Comparison of ENCODE assay signal across 14 cellular contexts in the genomic region with DNA sequence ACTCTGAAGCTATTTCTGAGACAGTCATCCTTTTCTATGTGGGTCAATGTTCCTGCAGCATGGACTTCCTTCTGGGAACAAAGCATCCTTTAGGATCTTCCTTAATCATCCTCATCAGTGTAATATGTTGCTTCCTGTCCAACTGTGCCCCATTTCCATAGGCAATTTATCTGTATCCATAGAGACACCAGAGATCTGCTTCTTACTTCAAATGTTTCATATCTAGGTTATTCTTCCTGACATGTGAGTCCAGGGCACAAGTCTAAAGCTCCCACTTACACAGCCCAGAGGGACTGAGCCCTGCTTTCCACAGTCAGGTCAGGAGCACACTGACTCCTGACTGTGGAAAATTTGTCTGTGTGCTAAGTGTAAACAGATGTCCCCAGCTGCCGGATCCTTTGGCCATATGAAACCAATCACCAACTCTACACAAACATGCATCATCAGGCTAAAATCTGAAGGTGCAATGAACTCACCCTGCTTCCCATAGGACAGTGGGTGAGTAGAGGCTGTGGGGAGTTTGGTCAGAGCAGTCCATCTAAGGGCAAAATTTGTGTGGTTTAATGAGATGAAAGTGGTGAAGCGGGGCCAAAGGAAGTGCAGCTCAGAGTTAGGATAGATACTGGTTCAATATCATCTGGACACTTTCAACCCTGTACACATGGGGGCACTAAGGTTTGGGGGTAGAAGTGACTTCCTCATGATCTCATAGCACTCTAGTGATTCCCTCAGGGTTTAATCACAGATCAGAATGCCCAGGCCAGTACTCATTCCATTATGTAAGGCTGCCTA.
DNase-seq lines count a peak whose midpoint lies in the region; ATAC-seq, FAIRE-seq and TF ChIP-seq lines count a peak whose summit lies in the region.
"Had no signal": no experiment of that assay in that cellular context is flagged by ENCODE, and none has a peak within 500 bp of the region (broad histone marks: within the 10 kb centered on the region; RNA-seq: fewer than 3 reads in every experiment).

No MANE protein-coding gene starts in this region.

- H4K91ac ChIP-seq in trophoblast cell (ENCODE audit: low read depth, low read length), result peak overlapping the region; percentile 33

- no peak overlapping the region for H3K4ac ChIP-seq in trophoblast cell (ENCODE audit: low read depth, low read length)

- peaks cover 6 to 7% of the 10 kb centered on the region in 2 experiments for H3K4me1 ChIP-seq in trophoblast cell (ENCODE audit: control insufficient read depth in 1 of 2, insufficient read depth in 2 of 2, low read length in 2 of 2)
- H3K4me1 ChIP-seq in small intestine (ENCODE audit: control insufficient read depth in 2 of 2, insufficient read depth in 1 of 2, low read depth in 1 of 2, low read length in 1 of 2), result no peaks in the 10 kb centered on the region

- peak; percentile 85 for DNase-seq in EL
- peak; percentile 19 for DNase-seq in OCI-M1 (lab: John Stamatoyannopoulos, UW)
- peak; percentile 76 for DNase-seq in fibroblast of the aortic adventitia (ENCODE audit: low read depth)
- no peak for DNase-seq in trophoblast cell
- DNase-seq in NCI-H1417 (lab: John Stamatoyannopoulos, UW), result no peak
- DNase-seq in small intestine, result no peak
- no peak for DNase-seq in HK-2 (ENCODE audit: unreplicated experiment)
- DNase-seq: activated B cell treated with CpG ODN at 0.5 μM for 24 hours; DMS79 treated with DMSO at 0.1 percent for 48 hours; hypothalamus; naive thymus-derived CD8-positive, alpha-beta T cell; NCI-H1930 had no signal

- peaks cover 6% of the 10 kb centered on the region for H3K79me1 ChIP-seq in trophoblast cell (ENCODE audit: low read length)

- FAIRE-seq in small intestine (lab: Jason Lieb, UNC), result no peak
- FAIRE-seq: colon had no signal

- H3K79me2 ChIP-seq in trophoblast cell (ENCODE audit: control insufficient read depth, insufficient read depth, low read length, poor library complexity), result no peaks in the 10 kb centered on the region

- ATAC-seq in HG03108 (IDR thresholded peaks at IDR 0.05; ENCODE audit: unreplicated experiment), result no peak
- ATAC-seq: naive thymus-derived CD8-positive, alpha-beta T cell had no signal

- peak overlapping the region; percentile 59 for H2BK12ac ChIP-seq in trophoblast cell (ENCODE audit: low read length)

- H3K9me3 ChIP-seq in trophoblast cell (ENCODE audit: insufficient read depth, low read depth, low read length), result no peaks in the 10 kb centered on the region
- H3K9me3 ChIP-seq in small intestine (ENCODE audit: control insufficient read depth, low read depth), result no peaks in the 10 kb centered on the region

- no peak overlapping the region for H2BK120ac ChIP-seq in trophoblast cell (ENCODE audit: insufficient read depth, low read length, poor library complexity)

- H3K9ac ChIP-seq in trophoblast cell (ENCODE audit: low read length), result no peak overlapping the region

- WGBS in trophoblast cell (ENCODE audit: extremely low coverage, insufficient coverage, insufficient read length), result no CpG with 5 or more reads among the region's 2 CpGs
- WGBS in small intestine, 3 donors, result 65 to 97% (median 75%) methylated on average over 2 of the region's 2 CpGs

- H3K27ac ChIP-seq in trophoblast cell (ENCODE audit: low read depth, low read length) (no peak overlapping the region), small intestine (ENCODE audit: low read depth in 1 of 2, low read length in 1 of 2) (peak overlapping the region in 1 of 2 donors; percentile 7)

- H3K4me3 ChIP-seq in fibroblast of the aortic adventitia (ENCODE audit: low read depth, low read length) (no peak overlapping the region), trophoblast cell (ENCODE audit: low read depth, low read length) (no peak overlapping the region), small intestine (ENCODE audit: low read depth in 1 of 2, low read length in 2 of 2) (no peak overlapping the region)

- no peak overlapping the region for H2AFZ ChIP-seq in trophoblast cell (ENCODE audit: insufficient read depth, low read length, poor library complexity)

- no peak overlapping the region for H4K8ac ChIP-seq in trophoblast cell (ENCODE audit: low read depth, low read length)

- no peak overlapping the region for H3K4me2 ChIP-seq in trophoblast cell (ENCODE audit: low read length)

- H3K23ac ChIP-seq in trophoblast cell (ENCODE audit: low read length), result no peak overlapping the region

- H3K27me3 ChIP-seq in trophoblast cell (ENCODE audit: insufficient read depth, low read length) (no peaks in the 10 kb centered on the region), small intestine (ENCODE audit: control insufficient read depth in 2 of 2, insufficient read depth in 2 of 2, low read length in 2 of 2) (no peaks in the 10 kb centered on the region)

- H2AK5ac ChIP-seq in trophoblast cell (ENCODE audit: low read length), result peak overlapping the region; percentile 4

- no peak overlapping the region for H2BK5ac ChIP-seq in trophoblast cell (ENCODE audit: low read depth, low read length, poor library complexity)

- H4K12ac ChIP-seq in trophoblast cell (ENCODE audit: low read depth, low read length), result no peak overlapping the region

- H3K18ac ChIP-seq in trophoblast cell (ENCODE audit: low read length), result no peak overlapping the region

- TF ChIP-seq CTCF in fibroblast of the aortic adventitia (IDR thresholded peaks at IDR 0.05; ENCODE audit: insufficient read depth, low read length), result no peak

- no peaks in the 10 kb centered on the region for H3K36me3 ChIP-seq in trophoblast cell (ENCODE audit: control insufficient read depth in 1 of 2, insufficient read depth in 2 of 2, low read length in 2 of 2)
- no peaks in the 10 kb centered on the region for H3K36me3 ChIP-seq in small intestine (ENCODE audit: control insufficient read depth in 2 of 2, insufficient read depth in 2 of 2, low read length in 2 of 2)

- no peak overlapping the region for H3K14ac ChIP-seq in trophoblast cell (ENCODE audit: low read length)

Comparison
In these comparisons a context has a peak if more than half of its experiments do, and no peak if none do; other contexts are left out.
1. DNase-seq: peak in EL (single experiment), OCI-M1 (single experiment) and fibroblast of the aortic adventitia (single experiment); none in trophoblast cell (0 of 2), NCI-H1417 (0 of 3), small intestine (single experiment) and HK-2 (single experiment).